ENCODE assay signal across 8 cellular contexts in genomic region chr2:64859208-64860161, GRCh38.
DNase-seq lines count a peak whose midpoint lies in the region; ATAC-seq and TF ChIP-seq lines count a peak whose summit lies in the region.

No MANE protein-coding gene starts in this region.

- H3K27me3 Mint-ChIP-seq in T-helper 17 cell (peaks cover 32% of the 10 kb centered on the region), naive B cell (no peaks in the 10 kb centered on the region)

- peak; percentile 96 for DNase-seq in AG08395 (ENCODE audit: low spot score)
- DNase-seq in Kasumi-1 (lab: John Stamatoyannopoulos, UW) = peak; percentile 66 to 82
- DNase-seq in T-helper 17 cell = no peak
- peak; percentile 91 for DNase-seq in fibroblast of pulmonary artery (ENCODE audit: low read depth)
- peak; percentile 29 for DNase-seq in naive B cell
- no peak for DNase-seq in D341Med (ENCODE audit: low spot score)

- peak overlapping the region; percentile 80 for H3K4me3 Mint-ChIP-seq in T-helper 17 cell
- H3K4me3 Mint-ChIP-seq in naive B cell = peak overlapping the region in 7 of 8 donors; percentile 81 to 93 (median 87)

- H3K9me3 ChIP-seq in T-helper 17 cell (ENCODE audit: control insufficient read depth, low read length, poor library complexity, severe bottlenecking) = no peaks in the 10 kb centered on the region

- ATAC-seq in T-helper 17 cell (peak; percentile 20), naive B cell (ENCODE audit: low read depth in 2 of 2) (no peak), GM19324 (IDR thresholded peaks at IDR 0.05; ENCODE audit: low FRiP score, unreplicated experiment) (no peak)

- H3K27ac Mint-ChIP-seq in T-helper 17 cell (no peak overlapping the region), naive B cell (peak overlapping the region in 5 of 6 donors; percentile 89 to 97 (median 96))

- peak; percentile 48 for TF ChIP-seq POLR2A in GM15510 (IDR thresholded peaks at IDR 0.05; ENCODE audit: borderline replicate concordance, extremely low read depth, insufficient read length)

- no peaks in the 10 kb centered on the region for H3K9me3 Mint-ChIP-seq in naive B cell

- H3K4me3 ChIP-seq in fibroblast of pulmonary artery (replicated peaks; ENCODE audit: low read depth, low read length) = peak overlapping the region; percentile 23

- H3K4me1 Mint-ChIP-seq in T-helper 17 cell (peaks cover 3% of the 10 kb centered on the region), naive B cell (peaks cover 28 to 42% (median 36%) of the 10 kb centered on the region in 3 donors)

- peaks cover 2% of the 10 kb centered on the region for H3K36me3 Mint-ChIP-seq in T-helper 17 cell (ENCODE audit: low read depth)
- H3K36me3 Mint-ChIP-seq in naive B cell = no peaks in the 10 kb centered on the region

- TF ChIP-seq CTCF in fibroblast of pulmonary artery (IDR thresholded peaks at IDR 0.05; ENCODE audit: low read length, missing control alignments) = no peak

Comparison
In these comparisons a context has a peak if more than half of its experiments do, and no peak if none do; other contexts are left out.
1. DNase-seq: peak in AG08395 (single experiment), Kasumi-1 (2 of 2), fibroblast of pulmonary artery (single experiment) and naive B cell (single experiment); none in T-helper 17 cell (0 of 3) and D341Med (single experiment).